9 cellular contexts compared by ENCODE assay signal in the genomic region with DNA sequence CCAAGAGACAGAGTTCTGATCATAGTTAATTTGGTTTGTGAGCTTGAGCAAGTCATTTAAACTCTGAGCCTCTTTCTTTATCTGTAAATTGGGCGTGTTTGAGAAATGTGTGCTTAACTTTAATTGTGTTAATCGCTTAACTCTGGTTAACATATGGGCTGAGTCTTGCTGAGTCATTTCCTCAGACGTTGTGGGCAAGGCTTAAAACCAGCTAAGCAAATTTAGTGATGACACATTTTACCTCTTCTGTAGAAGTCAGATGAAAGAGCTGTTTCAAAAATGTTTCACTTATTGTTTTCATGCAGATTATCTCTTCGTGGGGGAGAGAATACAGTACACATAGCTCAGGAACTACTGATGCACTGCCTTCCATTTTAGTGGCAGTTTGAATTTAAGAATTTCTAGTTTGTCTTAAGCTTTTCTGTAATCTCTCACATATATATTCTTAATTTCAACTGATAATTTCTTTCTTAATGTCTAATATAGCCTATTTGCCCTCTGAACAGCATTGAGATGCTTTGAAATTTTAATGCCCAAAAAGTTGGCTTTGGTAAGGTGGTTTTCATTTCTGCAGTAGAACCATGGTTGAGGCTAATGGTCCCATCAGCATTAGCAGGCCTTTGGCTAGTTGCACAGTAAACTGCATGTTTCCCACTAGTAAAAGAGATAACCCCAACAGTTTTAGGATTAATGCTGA.
DNase-seq lines count a peak whose midpoint lies in the region; ATAC-seq lines count a peak whose summit lies in the region.
"Had no signal": no experiment of that assay in that cellular context is flagged by ENCODE, and none has a peak within 500 bp of the region (broad histone marks: within the 10 kb centered on the region; RNA-seq: fewer than 3 reads in every experiment).

No MANE protein-coding gene starts in this region.

- peaks cover 29 to 30% of the 10 kb centered on the region in 2 donors for H3K36me3 Mint-ChIP-seq in stimulated activated naive B cell treated with anti-CD40 and anti-IgM and Interleukin-4, amounts not matched to agents 10 μg/mL and 1 μg/mL and 100 μg/mL, for 72 hours

- ATAC-seq in GM18502 (IDR thresholded peaks at IDR 0.05; ENCODE audit: poor library complexity, unreplicated experiment) (peak; percentile 89), HG02852 (IDR thresholded peaks at IDR 0.05; ENCODE audit: unreplicated experiment) (peak; percentile 89)
- ATAC-seq in stimulated activated naive B cell treated with anti-CD40 and anti-IgM and Interleukin-4, amounts not matched to agents 10 μg/mL and 1 μg/mL and 100 μg/mL, for 72 hours (replicated peaks): peak; percentile 90 to 92

- no peaks in the 10 kb centered on the region for H3K27me3 ChIP-seq in ACC112 (ENCODE audit: insufficient read depth, low read length)

- H3K27ac ChIP-seq in ACC112 (ENCODE audit: low read depth, low read length): peak overlapping the region; percentile 83
- H3K27ac ChIP-seq: parathyroid adenoma had no signal

- H3K27me3 Mint-ChIP-seq in stimulated activated naive B cell treated with anti-CD40 and anti-IgM and Interleukin-4, amounts not matched to agents 10 μg/mL and 1 μg/mL and 100 μg/mL, for 72 hours: no peaks in the 10 kb centered on the region

- H3K4me1 Mint-ChIP-seq in stimulated activated naive B cell treated with anti-CD40 and anti-IgM and Interleukin-4, amounts not matched to agents 10 μg/mL and 1 μg/mL and 100 μg/mL, for 72 hours: peaks cover 20 to 58% of the 10 kb centered on the region in 2 donors

- no peak overlapping the region for H2AFZ ChIP-seq in ACC112 (ENCODE audit: low read length, unreplicated experiment)
- H2AFZ ChIP-seq: parathyroid adenoma had no signal

- peaks cover 4% of the 10 kb centered on the region for H3K36me3 ChIP-seq in ACC112 (ENCODE audit: insufficient read depth, low read length)

- H3K79me2 ChIP-seq in ACC112 (ENCODE audit: control insufficient read depth, insufficient read depth, low read length, unreplicated experiment): peaks cover 84% of the 10 kb centered on the region

- H3K4me3 ChIP-seq in ACC112 (ENCODE audit: low read depth, low read length): 0 out of 2 replicates have a peak overlapping the region, but pooled peaks have one; percentile 2

- H3K27ac Mint-ChIP-seq in stimulated activated naive B cell treated with anti-CD40 and anti-IgM and Interleukin-4, amounts not matched to agents 10 μg/mL and 1 μg/mL and 100 μg/mL, for 72 hours: peak overlapping the region; percentile 70

- DNase-seq in NOMO-1 (lab: John Stamatoyannopoulos, UW; ENCODE audit: unreplicated experiment in 2 of 2) (peak; percentile 66 to 84), iris pigment epithelial cell (ENCODE audit: low read depth) (peak; percentile 92), KG1 (lab: John Stamatoyannopoulos, UW) (no peak)
- peak; percentile 39 for DNase-seq in activated gamma-delta T cell treated with anti-CD3 and anti-CD28 coated beads, Interleukin-2, amount 50 U/mL, for 16 hours (ENCODE audit: low read depth)
- DNase-seq in stimulated activated naive B cell treated with anti-CD40 and anti-IgM and Interleukin-4, amounts not matched to agents 10 μg/mL and 1 μg/mL and 100 μg/mL, for 72 hours: no peak

- peaks cover 37% of the 10 kb centered on the region for H3K4me1 ChIP-seq in ACC112 (ENCODE audit: control insufficient read depth, insufficient read depth, low read length, unreplicated experiment)

- H3K4me3 Mint-ChIP-seq in stimulated activated naive B cell treated with anti-CD40 and anti-IgM and Interleukin-4, amounts not matched to agents 10 μg/mL and 1 μg/mL and 100 μg/mL, for 72 hours: peak overlapping the region in 1 of 2 donors; percentile 9

- peaks cover 2 to 7% of the 10 kb centered on the region in 2 donors for H3K9me3 Mint-ChIP-seq in stimulated activated naive B cell treated with anti-CD40 and anti-IgM and Interleukin-4, amounts not matched to agents 10 μg/mL and 1 μg/mL and 100 μg/mL, for 72 hours

Comparison
In these comparisons a context has a peak if more than half of its experiments do, and no peak if none do; other contexts are left out.
1. DNase-seq: peak in NOMO-1 (2 of 2), activated gamma-delta T cell treated with anti-CD3 and anti-CD28 coated beads, Interleukin-2, amount 50 U/mL, for 16 hours (single experiment) and iris pigment epithelial cell (single experiment); none in stimulated activated naive B cell treated with anti-CD40 and anti-IgM and Interleukin-4, amounts not matched to agents 10 μg/mL and 1 μg/mL and 100 μg/mL, for 72 hours (single experiment) and KG1 (single experiment).
2. Peak in every context shown above with its lines, with median percentiles within 50 percentile points of each other: ATAC-seq.